9 cellular contexts compared by ENCODE assay signal in genomic region chr1:212754193-212754592, GRCh38. TPM values are rescaled to one million over a fixed set of nuclear protein-coding genes. Genes with fewer than 3 reads are reported as not detected.
DNase-seq lines count a peak whose midpoint lies in the region; ATAC-seq, FAIRE-seq and TF ChIP-seq lines count a peak whose summit lies in the region.
"Had no signal": no experiment of that assay in that cellular context is flagged by ENCODE, and none has a peak within 500 bp of the region (broad histone marks: within the 10 kb centered on the region; RNA-seq: fewer than 3 reads in every experiment).

No MANE protein-coding gene starts in this region.

- H3K36me3 ChIP-seq in suprapubic skin = no peaks in the 10 kb centered on the region

- no peak for TF ChIP-seq EP300 in suprapubic skin (IDR thresholded peaks at IDR 0.05)

- TF ChIP-seq CTCF in CD4-positive, alpha-beta T cell (IDR thresholded peaks at IDR 0.05) = no peak
- TF ChIP-seq CTCF in suprapubic skin (IDR thresholded peaks at IDR 0.05) = no peak

- POLR2A ChIA-PET in CD4-positive, alpha-beta T cell (lab: Charles Lee) = interaction anchor here (0.6 to 2.4 kb wide), 7 partner anchors 9 to 273 kb away, joined by 3 to 18 read pairs (median 5); partner anchors contain the start of genes FLVCR1, NSL1 and TATDN3

- peak overlapping the region; percentile 78 for H3K27ac Mint-ChIP-seq in CD4-positive, alpha-beta T cell
- peak overlapping the region; percentile 90 for H3K27ac Mint-ChIP-seq in activated T-cell treated with anti-CD3 and anti-CD28 coated beads, Interleukin-2, amount 50 U/mL, for 72 hours

- no peaks in the 10 kb centered on the region for H3K9me3 ChIP-seq in CD4-positive, alpha-beta T cell (ENCODE audit: control insufficient read depth, low read length)
- H3K9me3 ChIP-seq in suprapubic skin = no peaks in the 10 kb centered on the region

- H3K4me3 Mint-ChIP-seq in CD4-positive, alpha-beta T cell = peak overlapping the region; percentile 68
- peak overlapping the region; percentile 45 to 64 for H3K4me3 Mint-ChIP-seq in activated T-cell treated with anti-CD3 and anti-CD28 coated beads, Interleukin-2, amount 50 U/mL, for 72 hours

- intact Hi-C loops in CD4-positive, alpha-beta T cell (cut with DNase I, micrococcal nuclease) = loop anchor here in 1 of 2 experiments (5.0 kb wide), 1 partner anchor 33 kb away; no protein-coding TSS in a partner anchor

- peak; percentile 65 for ATAC-seq in CD4-positive, alpha-beta T cell (ENCODE audit: poor library complexity)
- ATAC-seq in HG03354 (IDR thresholded peaks at IDR 0.05; ENCODE audit: poor library complexity, severe bottlenecking, unreplicated experiment) = peak; percentile 58
- ATAC-seq in activated T-cell treated with anti-CD3 and anti-CD28 coated beads, Interleukin-2, amount 50 U/mL, for 72 hours (replicated peaks in 1 of 2) = no peak

- DNase-seq in CD4-positive, alpha-beta T cell = peak in 1 of 10 experiments; percentile 3
- DNase-seq in GM19239 (ENCODE audit: insufficient read length, low spot score) = no peak
- DNase-seq in activated T-cell treated with anti-CD3 and anti-CD28 coated beads, Interleukin-2, amount 50 U/mL, for 72 hours = no peak
- DNase-seq in NCI-H2107 treated with DMSO at 0.1 percent for 48 hours (lab: John Stamatoyannopoulos, UW; ENCODE audit: unreplicated experiment) = no peak
- no peak for DNase-seq in suprapubic skin (ENCODE audit: low spot score in 2 of 2)
- DNase-seq in dermis blood vessel endothelial cell = no peak
- DNase-seq in NCI-H128 (lab: John Stamatoyannopoulos, UW; ENCODE audit: unreplicated experiment) = no peak
- DNase-seq: effector CD4-positive, alpha-beta T cell had no signal

- CTCF ChIA-PET in CD4-positive, alpha-beta T cell (lab: Charles Lee) = interaction anchor here (1.0 to 1.2 kb wide), 2 partner anchors 10 to 53 kb away, joined by 3 to 4 read pairs; no protein-coding TSS in a partner anchor

- peaks cover 51% of the 10 kb centered on the region for H3K4me1 Mint-ChIP-seq in CD4-positive, alpha-beta T cell (ENCODE audit: low read depth)
- peaks cover 68% of the 10 kb centered on the region for H3K4me1 Mint-ChIP-seq in activated T-cell treated with anti-CD3 and anti-CD28 coated beads, Interleukin-2, amount 50 U/mL, for 72 hours (ENCODE audit: low read depth)

- H3K9me3 Mint-ChIP-seq in CD4-positive, alpha-beta T cell = no peaks in the 10 kb centered on the region
- H3K9me3 Mint-ChIP-seq in activated T-cell treated with anti-CD3 and anti-CD28 coated beads, Interleukin-2, amount 50 U/mL, for 72 hours = no peaks in the 10 kb centered on the region

- no peaks in the 10 kb centered on the region for H3K27me3 ChIP-seq in CD4-positive, alpha-beta T cell (ENCODE audit: control insufficient read depth, insufficient read depth, low read length)
- no peaks in the 10 kb centered on the region for H3K27me3 ChIP-seq in suprapubic skin

- H3K27me3 Mint-ChIP-seq in CD4-positive, alpha-beta T cell = no peaks in the 10 kb centered on the region
- no peaks in the 10 kb centered on the region for H3K27me3 Mint-ChIP-seq in activated T-cell treated with anti-CD3 and anti-CD28 coated beads, Interleukin-2, amount 50 U/mL, for 72 hours (ENCODE audit: low read depth)

- peaks cover 10% of the 10 kb centered on the region for H3K36me3 Mint-ChIP-seq in CD4-positive, alpha-beta T cell (ENCODE audit: low read depth)
- peaks cover 7 to 9% of the 10 kb centered on the region in 2 donors for H3K36me3 Mint-ChIP-seq in activated T-cell treated with anti-CD3 and anti-CD28 coated beads, Interleukin-2, amount 50 U/mL, for 72 hours (ENCODE audit: insufficient read depth in 2 of 2)

- peak; percentile 81 for FAIRE-seq in GM19239 (lab: Jason Lieb, UNC)

- no peak overlapping the region for H3K4me3 ChIP-seq in suprapubic skin

- 85% methylated on average over 8 of the region's 8 CpGs for WGBS in suprapubic skin

- no peak overlapping the region for H3K27ac ChIP-seq in CD4-positive, alpha-beta T cell (ENCODE audit: low read depth, low read length)
- no peak overlapping the region for H3K27ac ChIP-seq in suprapubic skin

- H3K4me1 ChIP-seq in suprapubic skin = peaks cover 21% of the 10 kb centered on the region

- TF ChIP-seq POLR2A in suprapubic skin (IDR thresholded peaks at IDR 0.05) = no peak

RNA-seq across cellular contexts. Expression of gene NSL1, which starts 37.4 kb away (rescaled TPM):
- total RNA-seq in CD4-positive, alpha-beta T cell = 10 to 100 TPM; 14.1 to 15.7 TPM
- 10 to 100 TPM; 41.8 to 44.9 TPM for total RNA-seq in activated T-cell treated with anti-CD3 and anti-CD28 coated beads, Interleukin-2, amount 50 U/mL, for 72 hours
- total RNA-seq in suprapubic skin (10 to 100 TPM; 18.3 to 57.5 (median 34.3) TPM), dermis blood vessel endothelial cell (41.7 and 50.6 TPM in 2 replicates)

RNA-seq across cellular contexts. Expression of gene TATDN3, which starts 37.5 kb away (rescaled TPM):
- total RNA-seq in CD4-positive, alpha-beta T cell = 10 to 100 TPM; 12.2 to 13.8 TPM
- total RNA-seq in activated T-cell treated with anti-CD3 and anti-CD28 coated beads, Interleukin-2, amount 50 U/mL, for 72 hours = 10 to 100 TPM; 17.7 to 18.2 TPM
- total RNA-seq in suprapubic skin (10 to 100 TPM in 2 of 4 donors, 1 to 10 TPM in 2; 5.9 to 16.4 (median 9.1) TPM), dermis blood vessel endothelial cell (7.8 and 12.1 TPM in 2 replicates)

RNA-seq across cellular contexts. Expression of gene BATF3, which starts 54.6 kb away (rescaled TPM):
- total RNA-seq in CD4-positive, alpha-beta T cell = 1 to 10 TPM in 1 of 2 experiments, under 1 TPM in 1; 0.92 to 1.2 TPM
- 100 to 1,000 TPM; 400 to 660 TPM for total RNA-seq in activated T-cell treated with anti-CD3 and anti-CD28 coated beads, Interleukin-2, amount 50 U/mL, for 72 hours
- total RNA-seq in suprapubic skin = under 1 TPM in 1 of 4 donors, not detected in 3; 0.25 TPM
- total RNA-seq in dermis blood vessel endothelial cell = 1.7 and 2.4 TPM in 2 replicates

Comparison
In these comparisons a context has a peak if more than half of its experiments do, and no peak if none do; other contexts are left out.
1. ATAC-seq: peak in CD4-positive, alpha-beta T cell (single experiment) and HG03354 (single experiment); none in activated T-cell treated with anti-CD3 and anti-CD28 coated beads, Interleukin-2, amount 50 U/mL, for 72 hours (0 of 2).
2. RNA of gene BATF3, which starts 54.6 kb away (total RNA-seq): 400 to 660 TPM in activated T-cell treated with anti-CD3 and anti-CD28 coated beads, Interleukin-2, amount 50 U/mL, for 72 hours; 1.7 to 2.4 TPM in dermis blood vessel endothelial cell, 0.92 to 1.2 TPM in CD4-positive, alpha-beta T cell and 0.25 TPM in suprapubic skin; every median in the first group is over 100 times any median in the second.